1 cellular context compared by ENCODE assay signal in the genomic region with DNA sequence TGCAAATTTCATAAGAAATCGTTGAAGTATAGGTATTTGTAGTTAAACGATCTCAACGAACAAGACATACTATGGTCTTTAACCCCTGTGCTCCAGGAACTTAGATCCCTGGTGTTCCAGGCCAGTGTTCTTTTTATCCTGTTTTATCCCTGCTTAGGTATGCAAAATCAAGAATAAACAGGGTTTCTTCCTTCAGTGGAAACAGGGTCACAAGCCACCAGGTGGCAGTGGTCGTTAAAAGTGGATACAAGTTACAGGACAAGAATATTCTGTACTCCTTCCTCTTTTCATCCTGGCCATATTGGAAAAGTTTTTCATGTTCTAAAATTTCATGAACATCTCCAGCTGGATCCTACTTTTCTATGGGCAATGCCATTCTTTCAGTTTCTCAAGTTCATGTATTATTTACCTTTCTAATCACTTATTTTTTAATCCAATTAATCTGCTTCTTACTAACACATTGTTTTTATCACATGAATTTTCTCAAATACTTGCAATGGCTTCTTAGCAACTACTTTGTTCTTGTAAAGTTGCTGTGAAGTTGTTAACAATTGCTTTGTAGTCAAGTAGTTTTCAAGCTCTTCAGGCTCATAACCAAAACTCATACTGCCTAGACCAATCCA.
TF ChIP-seq lines count a peak whose summit lies in the region.

No MANE protein-coding gene starts in this region.

TF ChIP-seq in GM23338, 12 proteins besides CTCF, POLR2A, EP300 and RAD21 (continued from another document):
- TF ChIP-seq, protein P1, sequence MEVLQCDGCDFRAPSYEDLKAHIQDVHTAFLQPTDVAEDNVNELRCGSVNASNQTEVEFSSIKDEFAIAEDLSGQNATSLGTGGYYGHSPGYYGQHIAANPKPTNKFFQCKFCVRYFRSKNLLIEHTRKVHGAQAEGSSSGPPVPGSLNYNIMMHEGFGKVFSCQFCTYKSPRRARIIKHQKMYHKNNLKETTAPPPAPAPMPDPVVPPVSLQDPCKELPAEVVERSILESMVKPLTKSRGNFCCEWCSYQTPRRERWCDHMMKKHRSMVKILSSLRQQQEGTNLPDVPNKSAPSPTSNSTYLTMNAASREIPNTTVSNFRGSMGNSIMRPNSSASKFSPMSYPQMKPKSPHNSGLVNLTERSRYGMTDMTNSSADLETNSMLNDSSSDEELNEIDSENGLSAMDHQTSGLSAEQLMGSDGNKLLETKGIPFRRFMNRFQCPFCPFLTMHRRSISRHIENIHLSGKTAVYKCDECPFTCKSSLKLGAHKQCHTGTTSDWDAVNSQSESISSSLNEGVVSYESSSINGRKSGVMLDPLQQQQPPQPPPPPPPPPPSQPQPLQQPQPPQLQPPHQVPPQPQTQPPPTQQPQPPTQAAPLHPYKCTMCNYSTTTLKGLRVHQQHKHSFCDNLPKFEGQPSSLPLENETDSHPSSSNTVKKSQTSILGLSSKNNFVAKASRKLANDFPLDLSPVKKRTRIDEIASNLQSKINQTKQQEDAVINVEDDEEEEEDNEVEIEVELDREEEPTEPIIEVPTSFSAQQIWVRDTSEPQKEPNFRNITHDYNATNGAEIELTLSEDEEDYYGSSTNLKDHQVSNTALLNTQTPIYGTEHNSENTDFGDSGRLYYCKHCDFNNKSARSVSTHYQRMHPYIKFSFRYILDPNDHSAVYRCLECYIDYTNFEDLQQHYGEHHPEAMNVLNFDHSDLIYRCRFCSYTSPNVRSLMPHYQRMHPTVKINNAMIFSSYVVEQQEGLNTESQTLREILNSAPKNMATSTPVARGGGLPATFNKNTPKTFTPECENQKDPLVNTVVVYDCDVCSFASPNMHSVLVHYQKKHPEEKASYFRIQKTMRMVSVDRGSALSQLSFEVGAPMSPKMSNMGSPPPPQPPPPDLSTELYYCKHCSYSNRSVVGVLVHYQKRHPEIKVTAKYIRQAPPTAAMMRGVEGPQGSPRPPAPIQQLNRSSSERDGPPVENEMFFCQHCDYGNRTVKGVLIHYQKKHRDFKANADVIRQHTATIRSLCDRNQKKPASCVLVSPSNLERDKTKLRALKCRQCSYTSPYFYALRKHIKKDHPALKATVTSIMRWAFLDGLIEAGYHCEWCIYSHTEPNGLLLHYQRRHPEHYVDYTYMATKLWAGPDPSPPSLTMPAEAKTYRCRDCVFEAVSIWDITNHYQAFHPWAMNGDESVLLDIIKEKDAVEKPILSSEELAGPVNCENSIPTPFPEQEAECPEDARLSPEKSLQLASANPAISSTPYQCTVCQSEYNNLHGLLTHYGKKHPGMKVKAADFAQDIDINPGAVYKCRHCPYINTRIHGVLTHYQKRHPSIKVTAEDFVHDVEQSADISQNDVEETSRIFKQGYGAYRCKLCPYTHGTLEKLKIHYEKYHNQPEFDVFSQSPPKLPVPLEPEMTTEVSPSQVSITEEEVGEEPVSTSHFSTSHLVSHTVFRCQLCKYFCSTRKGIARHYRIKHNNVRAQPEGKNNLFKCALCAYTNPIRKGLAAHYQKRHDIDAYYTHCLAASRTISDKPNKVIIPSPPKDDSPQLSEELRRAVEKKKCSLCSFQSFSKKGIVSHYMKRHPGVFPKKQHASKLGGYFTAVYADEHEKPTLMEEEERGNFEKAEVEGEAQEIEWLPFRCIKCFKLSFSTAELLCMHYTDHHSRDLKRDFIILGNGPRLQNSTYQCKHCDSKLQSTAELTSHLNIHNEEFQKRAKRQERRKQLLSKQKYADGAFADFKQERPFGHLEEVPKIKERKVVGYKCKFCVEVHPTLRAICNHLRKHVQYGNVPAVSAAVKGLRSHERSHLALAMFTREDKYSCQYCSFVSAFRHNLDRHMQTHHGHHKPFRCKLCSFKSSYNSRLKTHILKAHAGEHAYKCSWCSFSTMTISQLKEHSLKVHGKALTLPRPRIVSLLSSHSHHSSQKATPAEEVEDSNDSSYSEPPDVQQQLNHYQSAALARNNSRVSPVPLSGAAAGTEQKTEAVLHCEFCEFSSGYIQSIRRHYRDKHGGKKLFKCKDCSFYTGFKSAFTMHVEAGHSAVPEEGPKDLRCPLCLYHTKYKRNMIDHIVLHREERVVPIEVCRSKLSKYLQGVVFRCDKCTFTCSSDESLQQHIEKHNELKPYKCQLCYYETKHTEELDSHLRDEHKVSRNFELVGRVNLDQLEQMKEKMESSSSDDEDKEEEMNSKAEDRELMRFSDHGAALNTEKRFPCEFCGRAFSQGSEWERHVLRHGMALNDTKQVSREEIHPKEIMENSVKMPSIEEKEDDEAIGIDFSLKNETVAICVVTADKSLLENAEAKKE (CRISPR knock-in tag; IDR thresholded peaks at IDR 0.05), result no peak
- TF ChIP-seq, protein P2, sequence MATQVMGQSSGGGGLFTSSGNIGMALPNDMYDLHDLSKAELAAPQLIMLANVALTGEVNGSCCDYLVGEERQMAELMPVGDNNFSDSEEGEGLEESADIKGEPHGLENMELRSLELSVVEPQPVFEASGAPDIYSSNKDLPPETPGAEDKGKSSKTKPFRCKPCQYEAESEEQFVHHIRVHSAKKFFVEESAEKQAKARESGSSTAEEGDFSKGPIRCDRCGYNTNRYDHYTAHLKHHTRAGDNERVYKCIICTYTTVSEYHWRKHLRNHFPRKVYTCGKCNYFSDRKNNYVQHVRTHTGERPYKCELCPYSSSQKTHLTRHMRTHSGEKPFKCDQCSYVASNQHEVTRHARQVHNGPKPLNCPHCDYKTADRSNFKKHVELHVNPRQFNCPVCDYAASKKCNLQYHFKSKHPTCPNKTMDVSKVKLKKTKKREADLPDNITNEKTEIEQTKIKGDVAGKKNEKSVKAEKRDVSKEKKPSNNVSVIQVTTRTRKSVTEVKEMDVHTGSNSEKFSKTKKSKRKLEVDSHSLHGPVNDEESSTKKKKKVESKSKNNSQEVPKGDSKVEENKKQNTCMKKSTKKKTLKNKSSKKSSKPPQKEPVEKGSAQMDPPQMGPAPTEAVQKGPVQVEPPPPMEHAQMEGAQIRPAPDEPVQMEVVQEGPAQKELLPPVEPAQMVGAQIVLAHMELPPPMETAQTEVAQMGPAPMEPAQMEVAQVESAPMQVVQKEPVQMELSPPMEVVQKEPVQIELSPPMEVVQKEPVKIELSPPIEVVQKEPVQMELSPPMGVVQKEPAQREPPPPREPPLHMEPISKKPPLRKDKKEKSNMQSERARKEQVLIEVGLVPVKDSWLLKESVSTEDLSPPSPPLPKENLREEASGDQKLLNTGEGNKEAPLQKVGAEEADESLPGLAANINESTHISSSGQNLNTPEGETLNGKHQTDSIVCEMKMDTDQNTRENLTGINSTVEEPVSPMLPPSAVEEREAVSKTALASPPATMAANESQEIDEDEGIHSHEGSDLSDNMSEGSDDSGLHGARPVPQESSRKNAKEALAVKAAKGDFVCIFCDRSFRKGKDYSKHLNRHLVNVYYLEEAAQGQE (IDR thresholded peaks at IDR 0.05; ENCODE audit: unreplicated experiment), result no peak
- TF ChIP-seq, protein P3, sequence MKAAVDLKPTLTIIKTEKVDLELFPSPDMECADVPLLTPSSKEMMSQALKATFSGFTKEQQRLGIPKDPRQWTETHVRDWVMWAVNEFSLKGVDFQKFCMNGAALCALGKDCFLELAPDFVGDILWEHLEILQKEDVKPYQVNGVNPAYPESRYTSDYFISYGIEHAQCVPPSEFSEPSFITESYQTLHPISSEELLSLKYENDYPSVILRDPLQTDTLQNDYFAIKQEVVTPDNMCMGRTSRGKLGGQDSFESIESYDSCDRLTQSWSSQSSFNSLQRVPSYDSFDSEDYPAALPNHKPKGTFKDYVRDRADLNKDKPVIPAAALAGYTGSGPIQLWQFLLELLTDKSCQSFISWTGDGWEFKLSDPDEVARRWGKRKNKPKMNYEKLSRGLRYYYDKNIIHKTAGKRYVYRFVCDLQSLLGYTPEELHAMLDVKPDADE (IDR thresholded peaks at IDR 0.05), result no peak
- TF ChIP-seq STAT1 (IDR thresholded peaks at IDR 0.05; ENCODE audit: unreplicated experiment) (no peak), EZH2 (IDR thresholded peaks at IDR 0.05; ENCODE audit: low read depth, unreplicated experiment) (no peak)
